In the genomic region with DNA sequence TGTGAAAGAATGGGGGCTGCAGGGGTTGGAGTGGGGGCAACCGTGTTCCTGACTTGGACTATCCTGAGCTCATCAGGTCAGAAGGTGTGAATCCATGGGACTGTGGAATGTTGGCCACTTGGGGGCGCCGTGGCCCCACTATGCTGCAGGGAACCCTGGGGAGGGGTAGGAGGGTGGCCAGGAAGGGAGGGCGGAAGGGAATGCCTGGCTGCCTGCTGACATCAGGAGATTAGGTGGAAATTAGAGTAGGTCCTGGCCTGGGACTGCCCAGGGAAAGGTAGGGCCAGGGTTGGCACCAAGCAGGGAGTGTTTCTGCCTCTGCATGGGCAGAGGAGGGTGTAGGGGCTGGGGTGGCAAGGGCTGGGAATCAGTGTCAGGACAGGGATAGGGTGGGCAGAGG, we compare ENCODE assay signal across 8 cellular contexts.
DNase-seq lines count a peak whose midpoint lies in the region; ATAC-seq lines count a peak whose summit lies in the region.

No MANE protein-coding gene starts in this region.

- no peaks in the 10 kb centered on the region for H3K36me3 Mint-ChIP-seq in activated T-cell treated with anti-CD3 and anti-CD28 coated beads, Interleukin-2, amount 50 U/mL, for 24 hours (ENCODE audit: low read depth)
- no peaks in the 10 kb centered on the region for H3K36me3 Mint-ChIP-seq in stimulated activated naive B cell treated with anti-CD40 and anti-IgM and Interleukin-4, amounts not matched to agents 10 μg/mL and 1 μg/mL and 100 μg/mL, for 72 hours

- peak; percentile 44 to 52 for ATAC-seq in stimulated activated naive B cell treated with anti-CD40 and anti-IgM and Interleukin-4, amounts not matched to agents 10 μg/mL and 1 μg/mL and 100 μg/mL, for 72 hours (replicated peaks)
- ATAC-seq in HG03442 (IDR thresholded peaks at IDR 0.05; ENCODE audit: unreplicated experiment): no peak

- peaks cover 24% of the 10 kb centered on the region for H3K4me1 Mint-ChIP-seq in activated T-cell treated with anti-CD3 and anti-CD28 coated beads, Interleukin-2, amount 50 U/mL, for 24 hours (ENCODE audit: low read depth)
- peaks cover 8% of the 10 kb centered on the region in 2 donors for H3K4me1 Mint-ChIP-seq in stimulated activated naive B cell treated with anti-CD40 and anti-IgM and Interleukin-4, amounts not matched to agents 10 μg/mL and 1 μg/mL and 100 μg/mL, for 72 hours

- no peak overlapping the region for H3K4me3 Mint-ChIP-seq in activated T-cell treated with anti-CD3 and anti-CD28 coated beads, Interleukin-2, amount 50 U/mL, for 24 hours
- no peak overlapping the region for H3K4me3 Mint-ChIP-seq in stimulated activated naive B cell treated with anti-CD40 and anti-IgM and Interleukin-4, amounts not matched to agents 10 μg/mL and 1 μg/mL and 100 μg/mL, for 72 hours

- H3K27me3 Mint-ChIP-seq in activated T-cell treated with anti-CD3 and anti-CD28 coated beads, Interleukin-2, amount 50 U/mL, for 24 hours: peaks cover 10% of the 10 kb centered on the region
- peaks cover 17 to 20% of the 10 kb centered on the region in 2 donors for H3K27me3 Mint-ChIP-seq in stimulated activated naive B cell treated with anti-CD40 and anti-IgM and Interleukin-4, amounts not matched to agents 10 μg/mL and 1 μg/mL and 100 μg/mL, for 72 hours

- no peaks in the 10 kb centered on the region for H3K9me3 Mint-ChIP-seq in activated T-cell treated with anti-CD3 and anti-CD28 coated beads, Interleukin-2, amount 50 U/mL, for 24 hours
- no peaks in the 10 kb centered on the region for H3K9me3 Mint-ChIP-seq in stimulated activated naive B cell treated with anti-CD40 and anti-IgM and Interleukin-4, amounts not matched to agents 10 μg/mL and 1 μg/mL and 100 μg/mL, for 72 hours

- H3K27ac Mint-ChIP-seq in activated T-cell treated with anti-CD3 and anti-CD28 coated beads, Interleukin-2, amount 50 U/mL, for 24 hours: peak overlapping the region; percentile 72
- no peak overlapping the region for H3K27ac Mint-ChIP-seq in stimulated activated naive B cell treated with anti-CD40 and anti-IgM and Interleukin-4, amounts not matched to agents 10 μg/mL and 1 μg/mL and 100 μg/mL, for 72 hours

- DNase-seq in NCI-H2081 (lab: John Stamatoyannopoulos, UW) (peak; percentile 59 to 69), NCI-H2081 treated with DMSO at 0.1 percent for 48 hours (lab: John Stamatoyannopoulos, UW) (no peak), M059J (ENCODE audit: low read depth) (peak; percentile 54), inferior parietal cortex (ENCODE audit: extremely low spot score) (peak; percentile 69), NOMO-1 treated with DMSO at 0.1 percent for 48 hours (lab: John Stamatoyannopoulos, UW; ENCODE audit: unreplicated experiment) (no peak)
- peak; percentile 67 for DNase-seq in activated T-cell treated with anti-CD3 and anti-CD28 coated beads, Interleukin-2, amount 50 U/mL, for 24 hours
- no peak for DNase-seq in stimulated activated naive B cell treated with anti-CD40 and anti-IgM and Interleukin-4, amounts not matched to agents 10 μg/mL and 1 μg/mL and 100 μg/mL, for 72 hours

Comparison
In these comparisons a context has a peak if more than half of its experiments do, and no peak if none do; other contexts are left out.
1. DNase-seq: peak in NCI-H2081 (2 of 2), M059J (single experiment), activated T-cell treated with anti-CD3 and anti-CD28 coated beads, Interleukin-2, amount 50 U/mL, for 24 hours (single experiment) and inferior parietal cortex (single experiment); none in NCI-H2081 treated with DMSO at 0.1 percent for 48 hours (single experiment), stimulated activated naive B cell treated with anti-CD40 and anti-IgM and Interleukin-4, amounts not matched to agents 10 μg/mL and 1 μg/mL and 100 μg/mL, for 72 hours (single experiment) and NOMO-1 treated with DMSO at 0.1 percent for 48 hours (single experiment).